Comparison of ENCODE assay signal across 11 cellular contexts in the genomic region with DNA sequence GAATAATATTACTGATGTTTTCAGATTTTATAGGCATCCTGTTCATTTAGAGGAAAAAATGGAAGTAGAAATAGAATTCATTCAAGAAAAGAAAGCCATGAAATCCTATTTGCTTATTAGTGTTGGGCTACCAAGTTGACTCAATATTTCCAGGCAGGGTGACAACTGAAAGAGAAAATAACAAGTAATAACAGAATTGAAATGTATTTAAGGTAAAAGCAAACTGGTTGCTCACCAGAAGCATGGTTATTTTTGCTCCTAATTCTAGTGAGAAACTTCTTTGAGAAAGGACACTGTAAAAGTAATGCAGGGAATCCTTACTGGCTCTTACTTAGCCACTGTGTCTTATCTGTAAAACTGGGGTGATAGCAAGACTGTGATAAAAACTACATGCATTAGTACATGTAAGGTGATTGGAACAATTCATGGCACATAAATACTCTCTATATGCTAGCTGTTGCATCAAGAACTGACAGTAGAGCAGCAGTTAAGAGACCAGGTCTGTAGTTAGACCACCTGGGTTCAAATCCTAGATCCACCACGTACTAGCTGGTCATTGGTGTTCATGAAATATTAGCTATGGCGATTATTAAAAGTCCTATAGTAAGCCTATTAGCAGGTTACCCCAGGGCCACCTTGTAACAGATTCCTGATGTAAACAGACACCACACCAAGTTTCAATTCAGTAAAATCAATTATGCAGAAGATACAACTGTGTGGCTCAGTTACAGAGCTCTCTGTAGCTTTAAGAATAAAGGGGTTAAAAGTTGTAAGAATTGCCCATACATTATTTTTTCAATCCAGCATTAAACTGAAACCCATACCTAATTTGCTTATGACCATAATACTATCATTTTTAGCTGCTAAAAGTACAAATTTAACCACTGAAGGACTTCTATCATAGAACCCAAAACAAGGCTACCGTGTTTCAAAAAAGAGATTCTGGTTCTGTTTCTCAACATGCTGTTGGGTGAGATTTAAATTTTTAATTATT.
DNase-seq lines count a peak whose midpoint lies in the region; ATAC-seq lines count a peak whose summit lies in the region.
"Had no signal": no experiment of that assay in that cellular context is flagged by ENCODE, and none has a peak within 500 bp of the region (broad histone marks: within the 10 kb centered on the region; RNA-seq: fewer than 3 reads in every experiment).

No MANE protein-coding gene starts in this region.

- peak; percentile 67 for ATAC-seq in GM18907 (IDR thresholded peaks at IDR 0.05; ENCODE audit: unreplicated experiment)
- ATAC-seq in GM21528 (IDR thresholded peaks at IDR 0.05; ENCODE audit: low FRiP score, unreplicated experiment) = peak; percentile 72
- ATAC-seq in HG03045 (IDR thresholded peaks at IDR 0.05; ENCODE audit: unreplicated experiment) = peak; percentile 80
- ATAC-seq: activated CD4-positive, CD25-positive, alpha-beta regulatory T cell treated with anti-CD3 and anti-CD28 coated beads, Interleukin-2, amount 50 U/mL, for 24 hours; activated T-helper 17 cell treated with anti-CD3 and anti-CD28 coated beads, Interleukin-2, amount 50 U/mL, for 72 hours; stimulated activated naive B cell treated with anti-CD40 and anti-IgM and Interleukin-4, amounts not matched to agents 10 μg/mL and 1 μg/mL and 100 μg/mL, for 72 hours had no signal

- no peak overlapping the region for H3K27ac Mint-ChIP-seq in activated naive CD4-positive, alpha-beta T cell treated with anti-CD3 and anti-CD28 coated beads, Interleukin-2, amount 10 ng/mL, durations not matched to agents 7 days and 5 days
- H3K27ac Mint-ChIP-seq in activated CD4-positive, alpha-beta T cell treated with anti-CD3 and anti-CD28 coated beads, Interleukin-2, amount 10 ng/mL, durations not matched to agents 7 days and 5 days = no peak overlapping the region
- H3K27ac Mint-ChIP-seq: activated T-helper 17 cell treated with anti-CD3 and anti-CD28 coated beads, Interleukin-2, amount 50 U/mL, for 72 hours; stimulated activated naive B cell treated with anti-CD40 and anti-IgM and Interleukin-4, amounts not matched to agents 10 μg/mL and 1 μg/mL and 100 μg/mL, for 72 hours had no signal

- H3K4me3 ChIP-seq in SK-N-MC = no peak overlapping the region

- no peaks in the 10 kb centered on the region for H3K9me3 Mint-ChIP-seq in activated naive CD4-positive, alpha-beta T cell treated with anti-CD3 and anti-CD28 coated beads, Interleukin-2, amount 10 ng/mL, durations not matched to agents 7 days and 5 days
- no peaks in the 10 kb centered on the region for H3K9me3 Mint-ChIP-seq in activated CD4-positive, alpha-beta T cell treated with anti-CD3 and anti-CD28 coated beads, Interleukin-2, amount 10 ng/mL, durations not matched to agents 7 days and 5 days

- H3K36me3 Mint-ChIP-seq in activated naive CD4-positive, alpha-beta T cell treated with anti-CD3 and anti-CD28 coated beads, Interleukin-2, amount 10 ng/mL, durations not matched to agents 7 days and 5 days = no peaks in the 10 kb centered on the region
- no peaks in the 10 kb centered on the region for H3K36me3 Mint-ChIP-seq in activated CD4-positive, alpha-beta T cell treated with anti-CD3 and anti-CD28 coated beads, Interleukin-2, amount 10 ng/mL, durations not matched to agents 7 days and 5 days (ENCODE audit: low read depth)
- H3K36me3 Mint-ChIP-seq: stimulated activated naive B cell treated with anti-CD40 and anti-IgM and Interleukin-4, amounts not matched to agents 10 μg/mL and 1 μg/mL and 100 μg/mL, for 72 hours had no signal

- H3K27ac ChIP-seq in SK-N-MC = peak overlapping the region; percentile 49; the same call in 1 of the 2 replicates

- CTCF ChIA-PET in activated naive CD4-positive, alpha-beta T cell treated with anti-CD3 and anti-CD28 coated beads, Interleukin-2, amount 10 ng/mL, durations not matched to agents 7 days and 5 days (lab: Charles Lee) = no interaction called here
- CTCF ChIA-PET in activated CD4-positive, alpha-beta T cell treated with anti-CD3 and anti-CD28 coated beads, Interleukin-2, amount 10 ng/mL, durations not matched to agents 7 days and 5 days (lab: Charles Lee) = no interaction called here

- no peak overlapping the region for H3K9ac ChIP-seq in SK-N-MC (ENCODE audit: insufficient read length)

- no peak for DNase-seq in SK-N-MC (ENCODE audit: low read depth, low spot score)
- DNase-seq in NCI-H69 (lab: John Stamatoyannopoulos, UW) = no peak
- DNase-seq in activated naive CD4-positive, alpha-beta T cell treated with anti-CD3 and anti-CD28 coated beads, Interleukin-2, amount 10 ng/mL, durations not matched to agents 7 days and 5 days = no peak
- DNase-seq in activated CD4-positive, alpha-beta T cell treated with anti-CD3 and anti-CD28 coated beads, Interleukin-2, amount 10 ng/mL, durations not matched to agents 7 days and 5 days = no peak
- DNase-seq: NCI-H526; stimulated activated naive B cell treated with anti-CD40 and anti-IgM and Interleukin-4, amounts not matched to agents 10 μg/mL and 1 μg/mL and 100 μg/mL, for 72 hours had no signal

- POLR2A ChIA-PET in activated CD4-positive, alpha-beta T cell treated with anti-CD3 and anti-CD28 coated beads, Interleukin-2, amount 10 ng/mL, durations not matched to agents 7 days and 5 days (lab: Charles Lee) = interaction anchor here (0.6 kb wide), 1 partner anchor 1429 kb away, joined by 5 read pairs; no protein-coding TSS in a partner anchor

- peaks cover 5% of the 10 kb centered on the region for H3K27me3 Mint-ChIP-seq in activated naive CD4-positive, alpha-beta T cell treated with anti-CD3 and anti-CD28 coated beads, Interleukin-2, amount 10 ng/mL, durations not matched to agents 7 days and 5 days
- H3K27me3 Mint-ChIP-seq in activated CD4-positive, alpha-beta T cell treated with anti-CD3 and anti-CD28 coated beads, Interleukin-2, amount 10 ng/mL, durations not matched to agents 7 days and 5 days = peaks cover under 1% of the 10 kb centered on the region

- H3K9me3 ChIP-seq in SK-N-MC (ENCODE audit: low read depth, low read length) = no peaks in the 10 kb centered on the region

- H3K36me3 ChIP-seq in SK-N-MC (ENCODE audit: insufficient read depth, low read length) = no peaks in the 10 kb centered on the region

- no peak overlapping the region for H3K4me3 Mint-ChIP-seq in activated naive CD4-positive, alpha-beta T cell treated with anti-CD3 and anti-CD28 coated beads, Interleukin-2, amount 10 ng/mL, durations not matched to agents 7 days and 5 days
- H3K4me3 Mint-ChIP-seq in activated CD4-positive, alpha-beta T cell treated with anti-CD3 and anti-CD28 coated beads, Interleukin-2, amount 10 ng/mL, durations not matched to agents 7 days and 5 days = no peak overlapping the region
- H3K4me3 Mint-ChIP-seq: activated T-helper 17 cell treated with anti-CD3 and anti-CD28 coated beads, Interleukin-2, amount 50 U/mL, for 72 hours; stimulated activated naive B cell treated with anti-CD40 and anti-IgM and Interleukin-4, amounts not matched to agents 10 μg/mL and 1 μg/mL and 100 μg/mL, for 72 hours had no signal

- no peaks in the 10 kb centered on the region for H3K4me1 Mint-ChIP-seq in activated naive CD4-positive, alpha-beta T cell treated with anti-CD3 and anti-CD28 coated beads, Interleukin-2, amount 10 ng/mL, durations not matched to agents 7 days and 5 days
- no peaks in the 10 kb centered on the region for H3K4me1 Mint-ChIP-seq in activated CD4-positive, alpha-beta T cell treated with anti-CD3 and anti-CD28 coated beads, Interleukin-2, amount 10 ng/mL, durations not matched to agents 7 days and 5 days
- H3K4me1 Mint-ChIP-seq: activated T-helper 17 cell treated with anti-CD3 and anti-CD28 coated beads, Interleukin-2, amount 50 U/mL, for 72 hours; stimulated activated naive B cell treated with anti-CD40 and anti-IgM and Interleukin-4, amounts not matched to agents 10 μg/mL and 1 μg/mL and 100 μg/mL, for 72 hours had no signal
